13 cellular contexts compared by ENCODE assay signal in the genomic region with DNA sequence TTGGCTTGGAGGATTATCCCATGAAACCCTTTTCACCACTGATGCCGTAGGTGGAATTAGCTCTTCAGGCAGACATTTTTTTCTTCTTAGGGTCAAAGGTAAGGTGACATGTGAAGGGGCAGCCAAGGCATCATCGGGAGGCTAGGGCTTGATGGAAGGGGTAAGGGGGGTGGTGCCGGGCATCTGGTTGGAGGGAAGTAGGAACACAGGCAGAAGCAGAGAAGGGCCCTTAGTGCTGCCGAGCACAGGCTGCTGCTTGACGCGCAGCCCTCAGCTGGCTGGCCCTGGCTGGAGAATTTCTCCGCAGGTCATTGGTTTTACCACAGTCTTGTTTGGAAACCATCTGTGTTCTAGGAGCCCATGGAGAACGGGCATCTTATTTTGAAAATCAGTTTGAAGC. TPM values are rescaled to one million over a fixed set of nuclear protein-coding genes. Genes with fewer than 3 reads are reported as not detected.
DNase-seq lines count a peak whose midpoint lies in the region; ATAC-seq and TF ChIP-seq lines count a peak whose summit lies in the region.
"Had no signal": no experiment of that assay in that cellular context is flagged by ENCODE, and none has a peak within 500 bp of the region (broad histone marks: within the 10 kb centered on the region; RNA-seq: fewer than 3 reads in every experiment).

No MANE protein-coding gene starts in this region.

- peak overlapping the region; percentile 82 for H3K27ac ChIP-seq in HUES48 (ENCODE audit: low read depth, low read length)
- H3K27ac ChIP-seq in body of pancreas = peak overlapping the region; percentile 55 to 91 (median 84)
- H3K27ac ChIP-seq in esophagus squamous epithelium = peak overlapping the region in 1 of 4 donors; percentile 62

- 58 to 61% methylated on average over 8 of the region's 8 CpGs for WGBS in body of pancreas, 2 donors
- WGBS in esophagus squamous epithelium, 2 donors = 88 to 90% methylated on average over 6 to 8 of the region's 8 CpGs

- no peaks in the 10 kb centered on the region for H3K36me3 ChIP-seq in BE2C
- H3K36me3 ChIP-seq in HUES48 (ENCODE audit: control insufficient read depth, insufficient read depth, low read length) = no peaks in the 10 kb centered on the region
- no peaks in the 10 kb centered on the region for H3K36me3 ChIP-seq in body of pancreas (replicated peaks in 1 of 2; ENCODE audit: insufficient read depth in 1 of 2, low read depth in 2 of 2)
- no peaks in the 10 kb centered on the region for H3K36me3 ChIP-seq in esophagus squamous epithelium

- peak overlapping the region; percentile 3 for H3K27ac Mint-ChIP-seq in osteocyte (ENCODE audit: unreplicated experiment)
- H3K27ac Mint-ChIP-seq in activated naive CD4-positive, alpha-beta T cell treated with anti-CD3 and anti-CD28 coated beads, Interleukin-2, amount 50 U/mL, for 72 hours = peak overlapping the region in 1 of 2 donors; percentile 50
- H3K27ac Mint-ChIP-seq: stimulated activated memory B cell treated with anti-CD40 and anti-IgM and Interleukin-4, amounts not matched to agents 10 μg/mL and 1 μg/mL and 100 μg/mL, for 72 hours had no signal

- ATAC-seq in body of pancreas (no peak), HG02763 (IDR thresholded peaks at IDR 0.05; ENCODE audit: unreplicated experiment) (no peak)
- ATAC-seq in activated naive CD4-positive, alpha-beta T cell treated with anti-CD3 and anti-CD28 coated beads, Interleukin-2, amount 50 U/mL, for 72 hours = no peak
- ATAC-seq: stimulated activated memory B cell treated with anti-CD40 and anti-IgM and Interleukin-4, amounts not matched to agents 10 μg/mL and 1 μg/mL and 100 μg/mL, for 72 hours had no signal

- no peaks in the 10 kb centered on the region for H3K9me3 Mint-ChIP-seq in osteocyte (ENCODE audit: unreplicated experiment)
- no peaks in the 10 kb centered on the region for H3K9me3 Mint-ChIP-seq in activated naive CD4-positive, alpha-beta T cell treated with anti-CD3 and anti-CD28 coated beads, Interleukin-2, amount 50 U/mL, for 72 hours
- H3K9me3 Mint-ChIP-seq: stimulated activated memory B cell treated with anti-CD40 and anti-IgM and Interleukin-4, amounts not matched to agents 10 μg/mL and 1 μg/mL and 100 μg/mL, for 72 hours had no signal

- peaks cover under 1% of the 10 kb centered on the region for H3K36me3 Mint-ChIP-seq in osteocyte (ENCODE audit: unreplicated experiment)
- H3K36me3 Mint-ChIP-seq in activated naive CD4-positive, alpha-beta T cell treated with anti-CD3 and anti-CD28 coated beads, Interleukin-2, amount 50 U/mL, for 72 hours = peaks cover 0 to 2% of the 10 kb centered on the region in 2 donors

- H3K4me3 ChIP-seq in BE2C (ENCODE audit: low read depth, low read length) (no peak overlapping the region), HUES48 (ENCODE audit: low read depth, low read length) (no peak overlapping the region), body of pancreas (no peak overlapping the region), esophagus squamous epithelium (no peak overlapping the region)
- H3K4me3 ChIP-seq: lung had no signal

- peaks cover 24% of the 10 kb centered on the region for H3K4me1 ChIP-seq in BE2C
- peaks cover 38% of the 10 kb centered on the region for H3K4me1 ChIP-seq in HUES48 (ENCODE audit: control insufficient read depth, insufficient read depth, low read length)
- peaks cover 72% of the 10 kb centered on the region for H3K4me1 ChIP-seq in body of pancreas
- peaks cover 11 to 55% (median 45%) of the 10 kb centered on the region in 3 donors for H3K4me1 ChIP-seq in esophagus squamous epithelium

- intact Hi-C loops in body of pancreas (cut with DNase I) (no loop called here), esophagus squamous epithelium (cut with DNase I) (loop anchor here (10.0 kb wide), 1 partner anchor 66 kb away; the partner anchor contains the start of gene REV3L)

- H3K9ac ChIP-seq in HUES48 (ENCODE audit: low read depth, low read length) = no peak overlapping the region

- H3K9me3 ChIP-seq in BE2C (no peaks in the 10 kb centered on the region), HUES48 (ENCODE audit: control insufficient read depth, insufficient read depth, low read length) (no peaks in the 10 kb centered on the region), body of pancreas (no peaks in the 10 kb centered on the region), esophagus squamous epithelium (no peaks in the 10 kb centered on the region)

- peaks cover 44% of the 10 kb centered on the region for H3K4me1 Mint-ChIP-seq in osteocyte (ENCODE audit: unreplicated experiment)

- H3K27me3 ChIP-seq in BE2C (no peaks in the 10 kb centered on the region), HUES48 (ENCODE audit: control insufficient read depth, insufficient read depth, low read length) (no peaks in the 10 kb centered on the region), body of pancreas (no peaks in the 10 kb centered on the region), esophagus squamous epithelium (no peaks in the 10 kb centered on the region)

- DNase-seq in BE2C = peak; percentile 29
- peak in 1 of 4 donors; percentile 20 for DNase-seq in body of pancreas
- no peak for DNase-seq in osteocyte (ENCODE audit: extremely low spot score, unreplicated experiment)
- no peak for DNase-seq in esophagus squamous epithelium (lab: John Stamatoyannopoulos, UW)
- no peak for DNase-seq in activated naive CD4-positive, alpha-beta T cell treated with anti-CD3 and anti-CD28 coated beads, Interleukin-2, amount 50 U/mL, for 72 hours (ENCODE audit: low spot score in 2 of 2)
- no peak for DNase-seq in epidermal melanocyte (ENCODE audit: insufficient read length, low spot score)
- DNase-seq: activated CD4-positive, alpha-beta T cell treated with anti-CD3 and anti-CD28 coated beads for 4 hours; NCI-H1048; stimulated activated CD4-positive, alpha-beta T cell treated with anti-CD3 and anti-CD28 coated beads, Interleukin-4, amount 100 ng/mL, for 1 hour had no signal

- TF ChIP-seq POLR2A in body of pancreas (IDR thresholded peaks at IDR 0.05) (no peak), esophagus squamous epithelium (IDR thresholded peaks at IDR 0.05) (no peak)

- H3K4me3 Mint-ChIP-seq in osteocyte (ENCODE audit: unreplicated experiment) = no peak overlapping the region
- H3K4me3 Mint-ChIP-seq: stimulated activated memory B cell treated with anti-CD40 and anti-IgM and Interleukin-4, amounts not matched to agents 10 μg/mL and 1 μg/mL and 100 μg/mL, for 72 hours had no signal

- H3K27me3 Mint-ChIP-seq in osteocyte (ENCODE audit: unreplicated experiment) = no peaks in the 10 kb centered on the region
- H3K27me3 Mint-ChIP-seq: stimulated activated memory B cell treated with anti-CD40 and anti-IgM and Interleukin-4, amounts not matched to agents 10 μg/mL and 1 μg/mL and 100 μg/mL, for 72 hours had no signal

- TF ChIP-seq CTCF in BE2C (IDR thresholded peaks at IDR 0.05; ENCODE audit: low read depth, low read length) (no peak), body of pancreas (IDR thresholded peaks at IDR 0.05) (no peak), osteocyte (IDR thresholded peaks at IDR 0.05) (no peak), esophagus squamous epithelium (IDR thresholded peaks at IDR 0.05) (no peak)

RNA-seq across cellular contexts. Expression of gene TRAF3IP2, which starts 54.7 kb away (rescaled TPM):
- 71.3 TPM for polyA plus RNA-seq in BE2C (2012; ENCODE audit: insufficient read depth, insufficient read length, low read depth)
- total RNA-seq in body of pancreas (10 to 100 TPM; 15.8 to 29.0 TPM), osteocyte (10.5 and 12.8 TPM in 2 replicates), esophagus squamous epithelium (10 to 100 TPM; 36.8 to 52.1 (median 46.7) TPM)
- 10 to 100 TPM; 32.5 to 38.0 TPM for total RNA-seq in activated naive CD4-positive, alpha-beta T cell treated with anti-CD3 and anti-CD28 coated beads, Interleukin-2, amount 50 U/mL, for 72 hours
